In genomic region chr19:28840891-28841290, GRCh38 we compare ENCODE assay signal across 1 cellular context.
TF ChIP-seq lines count a peak whose summit lies in the region.

No MANE protein-coding gene starts in this region.

TF ChIP-seq in H1, 55 proteins besides CTCF, POLR2A, EP300 and RAD21:
- TF ChIP-seq MAX (IDR thresholded peaks at IDR 0.05) (peak; percentile 57; the same call in 1 of the 2 replicates), CHD7 (IDR thresholded peaks at IDR 0.05; ENCODE audit: insufficient replicate concordance, low read length) (no peak)
